ENCODE assay signal across 8 cellular contexts in the genomic region with DNA sequence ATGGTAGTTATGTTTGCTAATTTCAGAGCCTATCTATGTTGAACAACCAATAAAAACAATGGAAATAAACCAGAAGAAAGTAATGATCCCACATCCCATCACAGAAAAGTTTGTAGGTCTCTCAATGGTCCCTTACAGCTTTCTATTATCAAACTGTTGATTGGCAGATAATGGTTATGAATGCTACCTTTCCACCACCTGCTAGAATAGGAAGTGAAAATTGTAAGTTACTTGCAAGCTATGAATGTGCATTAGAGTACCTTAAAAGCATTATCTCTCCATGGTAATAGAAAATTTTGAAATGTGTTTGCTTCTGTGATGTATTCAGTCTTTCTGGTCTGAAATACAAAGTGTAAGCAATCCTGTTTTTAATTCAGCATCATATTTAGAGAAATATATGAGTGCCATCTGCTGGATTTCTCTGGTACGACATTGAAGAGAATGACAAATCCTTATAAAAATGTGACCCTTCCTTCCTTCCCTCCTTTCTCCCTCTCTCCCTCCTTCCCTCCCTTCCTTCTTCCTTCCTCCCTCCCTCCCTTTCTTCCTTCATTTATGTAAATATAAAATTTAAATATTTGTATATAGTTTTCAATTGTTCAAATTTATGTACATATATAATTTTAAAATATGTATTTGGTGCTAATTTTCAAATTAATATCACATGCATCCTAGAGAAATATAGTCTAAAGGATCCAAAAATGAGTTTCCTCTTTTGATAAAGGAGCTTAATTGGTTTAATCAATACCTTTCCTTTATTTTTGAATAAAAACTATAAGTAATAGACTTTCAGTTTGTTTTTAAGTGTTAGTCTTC. TPM values are rescaled to one million over a fixed set of nuclear protein-coding genes. Genes with fewer than 3 reads are reported as not detected.
DNase-seq lines count a peak whose midpoint lies in the region; ATAC-seq, FAIRE-seq and TF ChIP-seq lines count a peak whose summit lies in the region.

No MANE protein-coding gene starts in this region.

- H2BK120ac ChIP-seq in mesendoderm (ENCODE audit: low read depth, low read length): no peak overlapping the region

- DNase-seq in A549 (ENCODE audit: low read depth in 1 of 2, low spot score in 1 of 2): peak in 1 of 2 experiments; percentile 39
- peak; percentile 39 for DNase-seq in M059J (ENCODE audit: low read depth)
- DNase-seq in body of pancreas: peak in 1 of 4 donors; percentile 15
- DNase-seq in mesendoderm: peak; percentile 46
- DNase-seq in SW 1271 (lab: John Stamatoyannopoulos, UW): no peak

- H3K27me3 ChIP-seq in body of pancreas (no peaks in the 10 kb centered on the region), mesendoderm (ENCODE audit: insufficient read depth, low read length, poor library complexity) (no peaks in the 10 kb centered on the region)

- no peak for FAIRE-seq in A549 (lab: Jason Lieb, UNC)

- H4K5ac ChIP-seq in mesendoderm (ENCODE audit: low read length): no peak overlapping the region

- peak; percentile 76 for TF ChIP-seq RAD21 in A549 (conservative IDR thresholded peaks at IDR 0.05 in 1 of 2, IDR thresholded peaks at IDR 0.05 in 1 of 2)

- H3K9me3 ChIP-seq in A549: no peaks in the 10 kb centered on the region
- no peaks in the 10 kb centered on the region for H3K9me3 ChIP-seq in body of pancreas

- POLR2A ChIA-PET in A549 (lab: Yijun Ruan, JAX): no interaction called here

- H3K4me1 ChIP-seq in A549: no peaks in the 10 kb centered on the region
- H3K4me1 ChIP-seq in body of pancreas: no peaks in the 10 kb centered on the region
- no peaks in the 10 kb centered on the region for H3K4me1 ChIP-seq in mesendoderm (ENCODE audit: control insufficient read depth, low read depth, low read length)

- H3K4me3 ChIP-seq in A549 (no peak overlapping the region), body of pancreas (no peak overlapping the region), mesendoderm (ENCODE audit: low read length) (no peak overlapping the region)

- no peak overlapping the region for H3K4ac ChIP-seq in mesendoderm (ENCODE audit: low read depth, low read length)

- no peak overlapping the region for H2BK15ac ChIP-seq in mesendoderm (replicated peaks; ENCODE audit: low read depth)

- TF ChIP-seq EP300 in A549 (IDR thresholded peaks at IDR 0.05): no peak

- H3K79me2 ChIP-seq in mesendoderm (ENCODE audit: control insufficient read depth, insufficient read depth, low read length): no peaks in the 10 kb centered on the region

- 0% methylated on average over 1 of the region's 1 CpG for WGBS in A549 (ENCODE audit: missing lambda C conversion rate)
- 0% methylated on average over 1 of the region's 1 CpG for WGBS in body of pancreas, 2 donors
- no CpG with 5 or more reads among the region's 1 CpG for WGBS in mesendoderm (ENCODE audit: extremely low coverage, insufficient coverage, low lambda C conversion rate)

- no peak overlapping the region for H2AK5ac ChIP-seq in mesendoderm (ENCODE audit: low read length)

- TF ChIP-seq CTCF in A549 (IDR thresholded peaks at IDR 0.05) (peak; percentile 77), body of pancreas (IDR thresholded peaks at IDR 0.05) (peak in 6 of 7 experiments; percentile 31 to 72 (median 63))

- no peak overlapping the region for H3K18ac ChIP-seq in mesendoderm (ENCODE audit: low read length)

- no peak overlapping the region for H3K9ac ChIP-seq in mesendoderm (ENCODE audit: low read length)

- no peak overlapping the region for H3K23ac ChIP-seq in mesendoderm (ENCODE audit: low read length)

- no peak overlapping the region for H4K8ac ChIP-seq in mesendoderm (ENCODE audit: low read depth, low read length)

- H3K4me2 ChIP-seq in A549 (no peak overlapping the region), mesendoderm (ENCODE audit: low read length) (no peak overlapping the region)

- no peaks in the 10 kb centered on the region for H3K79me1 ChIP-seq in mesendoderm (ENCODE audit: low read length)

- CTCF ChIA-PET in A549 (lab: Yijun Ruan, JAX): interaction anchor here (0.6 to 2.4 kb wide), 20 partner anchors 8 to 1244 kb away, joined by 3 to 9 read pairs (median 3); no protein-coding TSS in a partner anchor

- no peak overlapping the region for H2BK5ac ChIP-seq in mesendoderm (ENCODE audit: low read length)

- intact Hi-C loops in body of pancreas (cut with DNase I): loop anchor here (10.0 kb wide), 1 partner anchor 1031 kb away; no protein-coding TSS in a partner anchor

- no peak overlapping the region for H3K56ac ChIP-seq in mesendoderm (ENCODE audit: low read length)

- H3K36me3 ChIP-seq in body of pancreas (replicated peaks in 1 of 2; ENCODE audit: insufficient read depth in 1 of 2, low read depth in 2 of 2): no peaks in the 10 kb centered on the region
- H3K36me3 ChIP-seq in mesendoderm (ENCODE audit: control insufficient read depth, insufficient read depth, low read length): no peaks in the 10 kb centered on the region

- TF ChIP-seq POLR2A in A549 (IDR thresholded peaks at IDR 0.05; ENCODE audit: low read length) (no peak), body of pancreas (IDR thresholded peaks at IDR 0.05) (no peak)

- ATAC-seq in A549: peak in 1 of 2 experiments; percentile 63; a peak in 3 of 6 replicates
- ATAC-seq in GM18498 (IDR thresholded peaks at IDR 0.05; ENCODE audit: unreplicated experiment): peak; percentile 65
- peak; percentile 58 for ATAC-seq in body of pancreas
- no peak for ATAC-seq in HG03039 (IDR thresholded peaks at IDR 0.05; ENCODE audit: unreplicated experiment)
- no peak for ATAC-seq in HG02798 (IDR thresholded peaks at IDR 0.05; ENCODE audit: poor library complexity, unreplicated experiment)

- H3K27ac ChIP-seq in A549 (no peak overlapping the region), body of pancreas (no peak overlapping the region), mesendoderm (ENCODE audit: low read depth, low read length) (no peak overlapping the region)

TF ChIP-seq in A549, 52 proteins besides CTCF, POLR2A, EP300 and RAD21:
- TF ChIP-seq SMC3 (IDR thresholded peaks at IDR 0.05): peak; percentile 77
- TF ChIP-seq MAZ (IDR thresholded peaks at IDR 0.05; ENCODE audit: borderline replicate concordance, low read depth, low read length): no peak
- TF ChIP-seq RFX5 (IDR thresholded peaks at IDR 0.05): no peak

RNA-seq across cellular contexts. Expression of gene PNLIPRP3, which starts 41.4 kb away (rescaled TPM):
- polyA plus RNA-seq in A549 (2011; rRNA removed): not detected in 2 replicates
- polyA plus RNA-seq in A549 (2012; cell fraction: cytosol; rRNA removed): not detected in 2 replicates
- not detected in 2 replicates for polyA plus RNA-seq in A549 (2012; cell fraction: nucleus; rRNA removed)
- polyA plus RNA-seq in A549 (2017; fragmentation: RNase III; extraction: RNeasy Plus Mini Kit Qiagen cat#74134 plus additional on column Dnase treatment): not detected in 3 replicates
- polyA minus RNA-seq in A549 (2011; rRNA and poly(A)+ RNA removed): not detected in 2 replicates
- total RNA-seq in M059J (2014; rRNA removed; shearing (Covaris generic)): not detected in 2 replicates
- not detected for total RNA-seq in body of pancreas
- not detected for polyA plus RNA-seq in mesendoderm (2013, experiment 1 of 2)
- not detected for polyA plus RNA-seq in mesendoderm (2013, experiment 2 of 2)

Comparison
In these comparisons a context has a peak if more than half of its experiments do, and no peak if none do; other contexts are left out.
1. ATAC-seq: peak in GM18498 (single experiment) and body of pancreas (single experiment); none in HG03039 (single experiment) and HG02798 (single experiment).
2. DNase-seq: peak in M059J (single experiment) and mesendoderm (single experiment); none in SW 1271 (0 of 2).